In genomic region chr4:74217365-74217764, GRCh38 we compare ENCODE assay signal across 21 cellular contexts. TPM values are rescaled to one million over a fixed set of nuclear protein-coding genes. Genes with fewer than 3 reads are reported as not detected.
DNase-seq lines count a peak whose midpoint lies in the region; ATAC-seq and TF ChIP-seq lines count a peak whose summit lies in the region.
"Had no signal": no experiment of that assay in that cellular context is flagged by ENCODE, and none has a peak within 500 bp of the region (broad histone marks: within the 10 kb centered on the region; RNA-seq: fewer than 3 reads in every experiment).

No MANE protein-coding gene starts in this region.

- H3K27me3 ChIP-seq in breast epithelium, result no peaks in the 10 kb centered on the region
- H3K27me3 ChIP-seq: gastroesophageal sphincter, spleen had no signal

- H3K4me3 ChIP-seq in breast epithelium (no peak overlapping the region), fibroblast of the aortic adventitia (ENCODE audit: low read depth, low read length) (no peak overlapping the region)
- H3K4me3 ChIP-seq: gastroesophageal sphincter, spleen had no signal

- intact Hi-C loops in MCF 10A (cut with micrococcal nuclease), result no loop called here
- intact Hi-C loops in breast epithelium (cut with DNase I; ENCODE audit: low total_unique reads), result no loop called here
- intact Hi-C loops in natural killer cell (cut with micrococcal nuclease), result no loop called here

- H3K4me3 Mint-ChIP-seq in MCF 10A (ENCODE audit: unreplicated experiment) (no peak overlapping the region), natural killer cell (no peak overlapping the region)
- H3K4me3 Mint-ChIP-seq in activated CD8-positive, alpha-beta T cell treated with anti-CD3 and anti-CD28 coated beads, Interleukin-2, amount 10 ng/mL, durations not matched to agents 7 days and 5 days, result no peak overlapping the region
- H3K4me3 Mint-ChIP-seq: CD14-positive monocyte; naive B cell; stimulated activated naive B cell treated with anti-CD40 and anti-IgM and Interleukin-4, amounts not matched to agents 10 μg/mL and 1 μg/mL and 100 μg/mL, for 72 hours had no signal

- TF ChIP-seq CTCF in MCF 10A (IDR thresholded peaks at IDR 0.05; ENCODE audit: unreplicated experiment) (no peak), breast epithelium (IDR thresholded peaks at IDR 0.05) (no peak), fibroblast of the aortic adventitia (IDR thresholded peaks at IDR 0.05; ENCODE audit: insufficient read depth, low read length) (no peak), natural killer cell (IDR thresholded peaks at IDR 0.05) (no peak)

- no peak overlapping the region for H3K27ac ChIP-seq in breast epithelium
- H3K27ac ChIP-seq: gastroesophageal sphincter, spleen had no signal

- peak; percentile 35 for DNase-seq in MCF 10A (ENCODE audit: unreplicated experiment)
- no peak for DNase-seq in breast epithelium (ENCODE audit: low spot score in 2 of 2)
- peak; percentile 54 for DNase-seq in astrocyte of the hippocampus (ENCODE audit: low read depth, low spot score)
- peak; percentile 60 for DNase-seq in fibroblast of the aortic adventitia (ENCODE audit: low read depth)
- DNase-seq in OCI-M2 (lab: John Stamatoyannopoulos, UW; ENCODE audit: unreplicated experiment), result no peak
- DNase-seq in activated CD8-positive, alpha-beta T cell treated with anti-CD3 and anti-CD28 coated beads, Interleukin-2, amount 10 ng/mL, durations not matched to agents 7 days and 5 days, result no peak
- no peak for DNase-seq in natural killer cell
- DNase-seq: activated CD4-positive, alpha-beta T cell treated with anti-CD3 and anti-CD28 coated beads for 48 hours; activated naive CD4-positive, alpha-beta T cell; DND-41; left ventricle myocardium superior; naive B cell; NCI-H1694; SK-N-SH; spleen; stimulated activated naive B cell treated with anti-CD40 and anti-IgM and Interleukin-4, amounts not matched to agents 10 μg/mL and 1 μg/mL and 100 μg/mL, for 72 hours; trophoblast cell had no signal

- BruUV-seq in MCF 10A (replicated peaks; lab: Mats Ljungman, UMichigan), result no TSS peak

- peaks cover 33% of the 10 kb centered on the region for H3K4me1 Mint-ChIP-seq in MCF 10A (ENCODE audit: insufficient read depth, unreplicated experiment)
- H3K4me1 Mint-ChIP-seq in activated CD8-positive, alpha-beta T cell treated with anti-CD3 and anti-CD28 coated beads, Interleukin-2, amount 10 ng/mL, durations not matched to agents 7 days and 5 days (ENCODE audit: low read depth), result no peaks in the 10 kb centered on the region
- no peaks in the 10 kb centered on the region for H3K4me1 Mint-ChIP-seq in natural killer cell

- no peak for TF ChIP-seq POLR2A in breast epithelium (IDR thresholded peaks at IDR 0.05)

- CTCF ChIA-PET in MCF 10A (lab: Yijun Ruan, JAX), result interaction anchor here (0.8 to 1.7 kb wide), 3 partner anchors 11 to 95 kb away, joined by 3 to 6 read pairs (median 5); no protein-coding TSS in a partner anchor
- CTCF ChIA-PET in activated CD8-positive, alpha-beta T cell treated with anti-CD3 and anti-CD28 coated beads, Interleukin-2, amount 10 ng/mL, durations not matched to agents 7 days and 5 days (lab: Charles Lee), result interaction anchor here (1.9 kb wide), 1 partner anchor 11 kb away, joined by 12 read pairs; no protein-coding TSS in a partner anchor

- peaks cover 9% of the 10 kb centered on the region for H3K9me3 Mint-ChIP-seq in MCF 10A (ENCODE audit: unreplicated experiment)
- no peaks in the 10 kb centered on the region for H3K9me3 Mint-ChIP-seq in activated CD8-positive, alpha-beta T cell treated with anti-CD3 and anti-CD28 coated beads, Interleukin-2, amount 10 ng/mL, durations not matched to agents 7 days and 5 days (ENCODE audit: insufficient read depth)
- peaks cover 0 to 4% of the 10 kb centered on the region in 2 donors for H3K9me3 Mint-ChIP-seq in natural killer cell

- no peak for ATAC-seq in activated CD8-positive, alpha-beta T cell treated with anti-CD3 and anti-CD28 coated beads, Interleukin-2, amount 10 ng/mL, durations not matched to agents 7 days and 5 days
- ATAC-seq in natural killer cell, result no peak
- ATAC-seq in GM19467 (IDR thresholded peaks at IDR 0.05; ENCODE audit: unreplicated experiment), result no peak
- ATAC-seq: gastroesophageal sphincter; left ventricle myocardium superior; stimulated activated naive B cell treated with anti-CD40 and anti-IgM and Interleukin-4, amounts not matched to agents 10 μg/mL and 1 μg/mL and 100 μg/mL, for 72 hours had no signal

- H3K27me3 Mint-ChIP-seq in MCF 10A (ENCODE audit: insufficient read depth, unreplicated experiment) (no peaks in the 10 kb centered on the region), natural killer cell (ENCODE audit: low read depth in 2 of 2) (no peaks in the 10 kb centered on the region)
- no peaks in the 10 kb centered on the region for H3K27me3 Mint-ChIP-seq in activated CD8-positive, alpha-beta T cell treated with anti-CD3 and anti-CD28 coated beads, Interleukin-2, amount 10 ng/mL, durations not matched to agents 7 days and 5 days (ENCODE audit: low read depth)
- H3K27me3 Mint-ChIP-seq: naive B cell; progenitor cell of endocrine pancreas; stimulated activated naive B cell treated with anti-CD40 and anti-IgM and Interleukin-4, amounts not matched to agents 10 μg/mL and 1 μg/mL and 100 μg/mL, for 72 hours had no signal

- POLR2A ChIA-PET in MCF 10A (lab: Yijun Ruan, JAX), result interaction anchor here (1.2 to 1.6 kb wide), 3 partner anchors 14 to 91 kb away, joined by 4 to 8 read pairs (median 8); partner anchors contain the start of gene EPGN
- POLR2A ChIA-PET in activated CD8-positive, alpha-beta T cell treated with anti-CD3 and anti-CD28 coated beads, Interleukin-2, amount 10 ng/mL, durations not matched to agents 7 days and 5 days (lab: Charles Lee), result no interaction called here

- no peaks in the 10 kb centered on the region for H3K9me3 ChIP-seq in breast epithelium
- H3K9me3 ChIP-seq: SK-N-SH had no signal

- H3K4me1 ChIP-seq in breast epithelium, result no peaks in the 10 kb centered on the region
- H3K4me1 ChIP-seq: gastroesophageal sphincter had no signal

- H3K27ac Mint-ChIP-seq in MCF 10A (ENCODE audit: low read depth, unreplicated experiment), result peak overlapping the region; percentile 3
- H3K27ac Mint-ChIP-seq in activated CD8-positive, alpha-beta T cell treated with anti-CD3 and anti-CD28 coated beads, Interleukin-2, amount 10 ng/mL, durations not matched to agents 7 days and 5 days, result no peak overlapping the region
- no peak overlapping the region for H3K27ac Mint-ChIP-seq in natural killer cell
- H3K27ac Mint-ChIP-seq: CD14-positive monocyte; progenitor cell of endocrine pancreas; stimulated activated naive B cell treated with anti-CD40 and anti-IgM and Interleukin-4, amounts not matched to agents 10 μg/mL and 1 μg/mL and 100 μg/mL, for 72 hours had no signal

- peaks cover 38% of the 10 kb centered on the region for H3K36me3 Mint-ChIP-seq in MCF 10A (ENCODE audit: insufficient read depth, unreplicated experiment)
- no peaks in the 10 kb centered on the region for H3K36me3 Mint-ChIP-seq in activated CD8-positive, alpha-beta T cell treated with anti-CD3 and anti-CD28 coated beads, Interleukin-2, amount 10 ng/mL, durations not matched to agents 7 days and 5 days (ENCODE audit: low read depth)
- no peaks in the 10 kb centered on the region for H3K36me3 Mint-ChIP-seq in natural killer cell
- H3K36me3 Mint-ChIP-seq: CD14-positive monocyte had no signal

- no peaks in the 10 kb centered on the region for H3K36me3 ChIP-seq in breast epithelium
- H3K36me3 ChIP-seq: spleen had no signal

RNA-seq across cellular contexts. Expression of gene MTHFD2L, which starts 59.4 kb away (rescaled TPM):
- total RNA-seq in MCF 10A (2022) (110 and 113 TPM in 2 replicates), breast epithelium (10 to 100 TPM; 20.5 to 48.1 (median 29.2) TPM), fibroblast of the aortic adventitia (ENCODE audit: low replicate concordance) (8.2 and 15.0 TPM in 2 replicates), natural killer cell (10 to 100 TPM in 2 of 3 donors, 1 to 10 TPM in 1; 9.5 to 11.7 (median 10.4) TPM)
- 1 to 10 TPM; 5.3 to 5.5 TPM for total RNA-seq in activated CD8-positive, alpha-beta T cell treated with anti-CD3 and anti-CD28 coated beads, Interleukin-2, amount 10 ng/mL, durations not matched to agents 7 days and 5 days

Comparison
In these comparisons a context has a peak if more than half of its experiments do, and no peak if none do; other contexts are left out.
1. DNase-seq: peak in MCF 10A (single experiment), astrocyte of the hippocampus (single experiment) and fibroblast of the aortic adventitia (single experiment); none in breast epithelium (0 of 2), OCI-M2 (single experiment), activated CD8-positive, alpha-beta T cell treated with anti-CD3 and anti-CD28 coated beads, Interleukin-2, amount 10 ng/mL, durations not matched to agents 7 days and 5 days (single experiment) and natural killer cell (single experiment).